In the genomic region with DNA sequence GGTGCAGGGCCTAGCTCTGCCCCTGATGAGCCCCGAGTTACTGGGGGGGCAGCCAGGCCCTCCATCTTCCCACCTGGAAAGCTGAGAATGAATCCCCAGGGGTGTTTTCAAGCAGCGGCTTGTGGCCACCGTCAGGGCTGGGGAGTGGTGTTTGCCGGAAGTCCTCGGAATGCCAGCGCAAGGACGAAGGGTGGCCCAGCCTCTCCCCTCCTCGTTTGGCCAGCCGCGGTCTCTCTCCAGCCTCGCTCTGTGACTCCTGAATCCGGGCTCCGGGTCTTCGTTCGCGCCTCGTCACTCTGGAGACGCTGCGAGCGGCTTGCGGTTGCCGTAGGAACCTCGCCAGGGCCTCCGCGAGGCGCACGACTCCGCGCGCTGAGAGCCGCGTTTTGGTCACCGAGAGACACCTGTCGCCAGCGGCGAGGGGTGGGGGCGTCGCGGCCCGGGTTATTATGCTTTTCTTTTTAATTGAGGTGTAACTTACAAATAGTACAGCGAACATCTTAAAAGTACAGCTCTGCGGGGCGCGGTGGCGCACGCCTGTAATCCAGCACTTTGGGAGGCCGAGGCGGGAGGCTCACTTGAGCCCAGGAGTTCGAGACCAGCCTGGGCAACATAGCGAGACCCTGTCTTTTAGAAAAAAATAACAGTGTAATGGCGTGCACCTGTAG, we compare ENCODE assay signal across 8 cellular contexts. TPM values are rescaled to one million over a fixed set of nuclear protein-coding genes. Genes with fewer than 3 reads are reported as not detected.
DNase-seq lines count a peak whose midpoint lies in the region; ATAC-seq and TF ChIP-seq lines count a peak whose summit lies in the region.

No MANE protein-coding gene starts in this region.

- H3K4me1 ChIP-seq in DND-41 (ENCODE audit: insufficient read depth, low read length) (peaks cover 14% of the 10 kb centered on the region), SK-N-SH (ENCODE audit: control insufficient read depth in 1 of 2, insufficient read depth in 2 of 2, low read depth in 1 of 2, low read length in 1 of 2) (peaks cover 0 to 14% of the 10 kb centered on the region in 2 experiments; a peak in 1 of 4 replicates)

- intact Hi-C loops in left cardiac atrium (cut with DNase I) = no loop called here

- peaks cover 45% of the 10 kb centered on the region for H3K27me3 Mint-ChIP-seq in progenitor cell of endocrine pancreas

- CTCF ChIA-PET in SK-N-SH (lab: Yijun Ruan, JAX) = interaction anchor here (0.5 to 2.0 kb wide), 3 partner anchors 48 to 408 kb away, joined by 3 to 4 read pairs (median 3); no protein-coding TSS in a partner anchor

- peak; percentile 39 for TF ChIP-seq CTCF in DND-41 (IDR thresholded peaks at IDR 0.05; ENCODE audit: borderline replicate concordance, extremely low read depth, low read length, poor library complexity, severe bottlenecking)
- no peak for TF ChIP-seq CTCF in SK-N-SH (IDR thresholded peaks at IDR 0.05)
- TF ChIP-seq CTCF in progenitor cell of endocrine pancreas (IDR thresholded peaks at IDR 0.05; ENCODE audit: unreplicated experiment) = no peak

- H3K36me3 ChIP-seq in DND-41 (ENCODE audit: insufficient read depth, low read length) (no peaks in the 10 kb centered on the region), SK-N-SH (replicated peaks in 1 of 2; ENCODE audit: control insufficient read depth in 1 of 2, insufficient read depth in 2 of 2, low read length in 1 of 2) (no peaks in the 10 kb centered on the region)

- H3K4me3 ChIP-seq in DND-41 (ENCODE audit: low read depth in 1 of 2, low read length in 2 of 2) (no peak overlapping the region), SK-N-SH (ENCODE audit: low read depth in 2 of 2, low read length in 1 of 2) (no peak overlapping the region)

- H3K9ac ChIP-seq in DND-41 (ENCODE audit: low read depth, low read length) (no peak overlapping the region), SK-N-SH (no peak overlapping the region)

- no peaks in the 10 kb centered on the region for H3K9me3 Mint-ChIP-seq in progenitor cell of endocrine pancreas (ENCODE audit: low read depth)

- no peaks in the 10 kb centered on the region for H3K9me2 ChIP-seq in SK-N-SH

- H3K4me1 Mint-ChIP-seq in progenitor cell of endocrine pancreas (ENCODE audit: low read depth) = peaks cover 23% of the 10 kb centered on the region

- no peaks in the 10 kb centered on the region for H3K79me2 ChIP-seq in DND-41 (ENCODE audit: insufficient read depth, low read length)
- H3K79me2 ChIP-seq in SK-N-SH (ENCODE audit: insufficient read depth) = no peaks in the 10 kb centered on the region

- TF ChIP-seq RAD21 in SK-N-SH (IDR thresholded peaks at IDR 0.05; ENCODE audit: low read length) = no peak

- no peak overlapping the region for H3K27ac ChIP-seq in DND-41 (ENCODE audit: low read length)
- no peak overlapping the region for H3K27ac ChIP-seq in SK-N-SH (ENCODE audit: low read depth in 2 of 2, low read length in 1 of 2)

- H3K4me3 Mint-ChIP-seq in progenitor cell of endocrine pancreas (ENCODE audit: low read depth) = peak overlapping the region; percentile 41

- H4K20me1 ChIP-seq in DND-41 (ENCODE audit: insufficient read depth, low read length) (peaks cover 19% of the 10 kb centered on the region), SK-N-SH (ENCODE audit: insufficient read depth) (no peaks in the 10 kb centered on the region)

- POLR2A ChIA-PET in SK-N-SH (lab: Yijun Ruan, JAX) = interaction anchor here (0.6 kb wide), 1 partner anchor 253 kb away, joined by 3 read pairs; no protein-coding TSS in a partner anchor

- no peaks in the 10 kb centered on the region for H3F3A ChIP-seq in SK-N-SH (replicated peaks; ENCODE audit: insufficient read depth)

- no peaks in the 10 kb centered on the region for H3K36me3 Mint-ChIP-seq in progenitor cell of endocrine pancreas (ENCODE audit: insufficient read depth)

- TF ChIP-seq EP300 in SK-N-SH (IDR thresholded peaks at IDR 0.05; ENCODE audit: borderline replicate concordance in 1 of 2, low read depth in 1 of 2, low read length in 1 of 2) = no peak

- H3K27ac Mint-ChIP-seq in progenitor cell of endocrine pancreas = no peak overlapping the region

- DNase-seq in DND-41 = peak; percentile 80
- peak; percentile 92 for DNase-seq in NCI-H1092 treated with DMSO at 0.1 percent for 48 hours (lab: John Stamatoyannopoulos, UW)
- peak; percentile 84 for DNase-seq in SK-N-SH
- DNase-seq in amniotic stem cell (lab: John Stamatoyannopoulos, UW) = peak; percentile 78
- peak; percentile 87 for DNase-seq in left cardiac atrium
- DNase-seq in progenitor cell of endocrine pancreas (ENCODE audit: low spot score, unreplicated experiment) = peak; percentile 81

- ATAC-seq in DND-41 (ENCODE audit: insufficient read depth, low read depth) = peak; percentile 91
- ATAC-seq in left cardiac atrium = peak; percentile 79 to 81
- no peak for ATAC-seq in HG03442 (IDR thresholded peaks at IDR 0.05; ENCODE audit: unreplicated experiment)
- ATAC-seq in GM21515 (IDR thresholded peaks at IDR 0.05; ENCODE audit: unreplicated experiment) = no peak

- no peak overlapping the region for H2AFZ ChIP-seq in DND-41 (ENCODE audit: low read depth, low read length)
- no peak overlapping the region for H2AFZ ChIP-seq in SK-N-SH (ENCODE audit: low read depth)

- 67% methylated on average over 6 of the region's 51 CpGs for WGBS in SK-N-SH (ENCODE audit: low lambda C conversion rate)

- no peaks in the 10 kb centered on the region for H3K9me3 ChIP-seq in DND-41 (ENCODE audit: insufficient read depth, low read length, severe bottlenecking)
- no peaks in the 10 kb centered on the region for H3K9me3 ChIP-seq in SK-N-SH

- peak overlapping the region; percentile 49 for H3K4me2 ChIP-seq in DND-41 (ENCODE audit: insufficient read depth, low read length)
- peak overlapping the region; percentile 50; the same call in 1 of the 2 replicates for H3K4me2 ChIP-seq in SK-N-SH

- H3K27me3 ChIP-seq in DND-41 (ENCODE audit: insufficient read depth, low read length, poor library complexity) (peaks cover 57% of the 10 kb centered on the region), SK-N-SH (ENCODE audit: insufficient read depth) (no peaks in the 10 kb centered on the region; the same call in 1 of the 2 replicates)

TF ChIP-seq in SK-N-SH, 30 proteins besides CTCF, POLR2A, EP300 and RAD21:
- TF ChIP-seq TEAD4 (IDR thresholded peaks at IDR 0.05; ENCODE audit: borderline replicate concordance, insufficient read depth) (no peak), NRF1 (IDR thresholded peaks at IDR 0.05; ENCODE audit: low read depth, low read length) (no peak), RXRA (IDR thresholded peaks at IDR 0.05; ENCODE audit: borderline replicate concordance, low read depth) (no peak), MXI1 (IDR thresholded peaks at IDR 0.05; ENCODE audit: low read depth, low read length) (0 out of 2 replicates have a peak, but pooled peaks have one; percentile 45), YY1 (IDR thresholded peaks at IDR 0.05; ENCODE audit: low read depth) (no peak), JUND (IDR thresholded peaks at IDR 0.05) (no peak), ELF1 (IDR thresholded peaks at IDR 0.05) (no peak), CHD2 (IDR thresholded peaks at IDR 0.05; ENCODE audit: low read length, partially characterized antibody) (peak; percentile 12), FOSL2 (IDR thresholded peaks at IDR 0.05; ENCODE audit: borderline replicate concordance, low read depth) (no peak), MAX (IDR thresholded peaks at IDR 0.05; ENCODE audit: low read depth) (0 out of 2 replicates have a peak, but pooled peaks have one; percentile 20)
- TF ChIP-seq, protein P1, sequence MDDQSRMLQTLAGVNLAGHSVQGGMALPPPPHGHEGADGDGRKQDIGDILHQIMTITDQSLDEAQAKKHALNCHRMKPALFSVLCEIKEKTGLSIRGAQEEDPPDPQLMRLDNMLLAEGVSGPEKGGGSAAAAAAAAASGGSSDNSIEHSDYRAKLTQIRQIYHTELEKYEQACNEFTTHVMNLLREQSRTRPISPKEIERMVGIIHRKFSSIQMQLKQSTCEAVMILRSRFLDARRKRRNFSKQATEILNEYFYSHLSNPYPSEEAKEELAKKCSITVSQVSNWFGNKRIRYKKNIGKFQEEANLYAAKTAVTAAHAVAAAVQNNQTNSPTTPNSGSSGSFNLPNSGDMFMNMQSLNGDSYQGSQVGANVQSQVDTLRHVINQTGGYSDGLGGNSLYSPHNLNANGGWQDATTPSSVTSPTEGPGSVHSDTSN (IDR thresholded peaks at IDR 0.05) = no peak
- TF ChIP-seq, protein P2, sequence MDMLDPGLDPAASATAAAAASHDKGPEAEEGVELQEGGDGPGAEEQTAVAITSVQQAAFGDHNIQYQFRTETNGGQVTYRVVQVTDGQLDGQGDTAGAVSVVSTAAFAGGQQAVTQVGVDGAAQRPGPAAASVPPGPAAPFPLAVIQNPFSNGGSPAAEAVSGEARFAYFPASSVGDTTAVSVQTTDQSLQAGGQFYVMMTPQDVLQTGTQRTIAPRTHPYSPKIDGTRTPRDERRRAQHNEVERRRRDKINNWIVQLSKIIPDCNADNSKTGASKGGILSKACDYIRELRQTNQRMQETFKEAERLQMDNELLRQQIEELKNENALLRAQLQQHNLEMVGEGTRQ (IDR thresholded peaks at IDR 0.05; ENCODE audit: borderline replicate concordance, low read depth, low read length) = no peak

RNA-seq across cellular contexts. Expression of gene KDELR3, which starts 6.3 kb away (rescaled TPM):
- 16.5 and 17.1 TPM in 2 replicates for polyA plus RNA-seq in SK-N-SH (2012; rRNA removed)
- 17.9 and 19.3 TPM in 2 replicates for polyA plus RNA-seq in SK-N-SH (2012; cell fraction: cytosol; rRNA removed)
- polyA plus RNA-seq in SK-N-SH (2012; cell fraction: nucleus; rRNA removed) = 7.7 and 13.2 TPM in 2 replicates
- 10 to 100 TPM in 1 of 2 donors, 1 to 10 TPM in 1; 9.2 to 10.1 TPM for total RNA-seq in left cardiac atrium
- 5.7 and 6.3 TPM in 2 replicates for total RNA-seq in progenitor cell of endocrine pancreas

RNA-seq across cellular contexts. Expression of gene KCNJ4, which starts 6.5 kb away (rescaled TPM):
- polyA plus RNA-seq in SK-N-SH (2012; rRNA removed) = not detected in 2 replicates
- not detected in 2 replicates for polyA plus RNA-seq in SK-N-SH (2012; cell fraction: cytosol; rRNA removed)
- polyA plus RNA-seq in SK-N-SH (2012; cell fraction: nucleus; rRNA removed) = not detected in 2 replicates
- total RNA-seq in left cardiac atrium (10 to 100 TPM in 1 of 2 donors, 1 to 10 TPM in 1; 7.2 to 15.9 TPM), progenitor cell of endocrine pancreas (1.7 and 2.2 TPM in 2 replicates)

RNA-seq across cellular contexts. Expression of gene DDX17, which starts 44.6 kb away (rescaled TPM):
- 111 and 178 TPM in 2 replicates for polyA plus RNA-seq in SK-N-SH (2012; rRNA removed)
- 76.6 and 90.6 TPM in 2 replicates for polyA plus RNA-seq in SK-N-SH (2012; cell fraction: cytosol; rRNA removed)
- 338 and 400 TPM in 2 replicates for polyA plus RNA-seq in SK-N-SH (2012; cell fraction: nucleus; rRNA removed)
- total RNA-seq in left cardiac atrium (100 to 1,000 TPM; 209 to 220 TPM), progenitor cell of endocrine pancreas (625 and 651 TPM in 2 replicates)

Comparison
In these comparisons a context has a peak if more than half of its experiments do, and no peak if none do; other contexts are left out.
1. ATAC-seq: peak in DND-41 (single experiment) and left cardiac atrium (2 of 2); none in HG03442 (single experiment) and GM21515 (single experiment).
2. Peak in every context shown above with its lines, with median percentiles within 50 percentile points of each other: DNase-seq.